Comparison of ENCODE assay signal across 11 cellular contexts in the genomic region with DNA sequence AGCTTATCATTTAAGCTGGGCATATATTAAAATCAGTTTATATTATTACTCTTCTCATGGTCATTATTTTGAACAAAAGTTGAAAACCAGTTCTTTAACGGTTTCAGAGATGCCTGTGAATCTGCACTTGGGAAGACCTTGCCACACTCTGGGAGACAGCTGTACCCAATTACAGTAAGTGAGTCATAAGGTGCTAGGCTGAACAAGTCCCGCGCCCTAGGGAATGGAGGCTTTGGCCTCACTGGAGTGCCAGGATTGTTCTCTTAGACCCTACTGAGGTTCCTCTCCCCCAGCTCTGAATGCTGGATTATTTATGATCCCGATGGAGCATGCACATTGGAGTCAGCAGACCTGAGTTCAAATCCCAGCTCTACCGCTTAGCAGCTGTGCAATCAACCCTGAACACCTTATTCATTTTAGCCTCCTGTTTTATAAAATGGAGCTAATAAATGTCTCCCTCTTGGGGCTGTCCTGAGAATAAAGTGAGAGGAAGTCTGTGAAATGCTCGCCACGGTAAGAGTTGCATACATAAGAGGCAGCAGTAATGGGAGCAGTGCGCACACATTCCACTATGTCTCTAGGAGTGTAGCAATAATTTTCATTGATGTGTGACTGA.
DNase-seq lines count a peak whose midpoint lies in the region; ATAC-seq and TF ChIP-seq lines count a peak whose summit lies in the region.
"Had no signal": no experiment of that assay in that cellular context is flagged by ENCODE, and none has a peak within 500 bp of the region (broad histone marks: within the 10 kb centered on the region; RNA-seq: fewer than 3 reads in every experiment).

No MANE protein-coding gene starts in this region.

- TF ChIP-seq CTCF in Panc1 (IDR thresholded peaks at IDR 0.05) (no peak; the same call in 1 of the 2 replicates), fibroblast of lung (conservative IDR thresholded peaks at IDR 0.05 in 1 of 2, IDR thresholded peaks at IDR 0.05 in 1 of 2; ENCODE audit: low read depth in 1 of 2, low read length in 2 of 2) (peak in 1 of 2 donors; percentile 20)

- H3K79me2 ChIP-seq in fibroblast of lung (ENCODE audit: control insufficient read depth, insufficient read depth, low read length), result no peaks in the 10 kb centered on the region

- H3K9ac ChIP-seq in fibroblast of lung (ENCODE audit: insufficient read depth, low read length), result no peak overlapping the region

- H2AFZ ChIP-seq in fibroblast of lung (ENCODE audit: low read length), result no peak overlapping the region

- DNase-seq in A172 (ENCODE audit: low spot score), result peak; percentile 72
- DNase-seq in EH (ENCODE audit: low read depth), result peak; percentile 83
- peak; percentile 30 for DNase-seq in Panc1 (ENCODE audit: low read depth, low spot score)
- DNase-seq in fibroblast of lung (ENCODE audit: low read depth in 2 of 2), result peak; percentile 30 to 48
- DNase-seq in activated T-cell treated with anti-CD3 and anti-CD28 coated beads, Interleukin-2, amount 50 U/mL, for 48 hours, result no peak
- DNase-seq in stimulated activated naive CD8-positive, alpha-beta T cell treated with anti-CD3 and anti-CD28 coated beads, Interleukin-15, Interleukin-2, amounts not matched to agents 100 U/mL and 50 U/mL, for 24 hours, result no peak
- DNase-seq in glomerular visceral epithelial cell (ENCODE audit: extremely low spot score), result no peak
- DNase-seq: activated naive CD4-positive, alpha-beta T cell treated with anti-CD3 and anti-CD28 coated beads, Interleukin-2, amount 50 U/mL, for 16 hours; NCI-H2107; WERI-Rb-1 had no signal

- intact Hi-C loops in Panc1 (cut with micrococcal nuclease; ENCODE audit: unreplicated experiment), result no loop called here

- peaks cover 6% of the 10 kb centered on the region; the same call in 1 of the 2 replicates for H3K4me1 ChIP-seq in Panc1 (ENCODE audit: control insufficient read depth, insufficient read depth, low read length)
- H3K4me1 ChIP-seq in fibroblast of lung (ENCODE audit: control insufficient read depth, extremely low read depth, insufficient read depth, low read length), result peaks cover under 1% of the 10 kb centered on the region

- H3K27ac ChIP-seq in Panc1 (ENCODE audit: low read length), result no peak overlapping the region
- H3K27ac ChIP-seq in fibroblast of lung (ENCODE audit: insufficient read depth, low read length), result no peak overlapping the region
- H3K27ac ChIP-seq: WERI-Rb-1 had no signal

- BruUV-seq in Panc1 (replicated peaks; lab: Mats Ljungman, UMichigan), result no TSS peak

- in situ Hi-C loops in Panc1 (cut with HindIII; ENCODE audit: low pct_unique_long_range_greater_than_20kb, low sequenced_read_pairs), result no loop called here

- H4K20me1 ChIP-seq in fibroblast of lung (ENCODE audit: control insufficient read depth, extremely low read depth, insufficient read depth, low read length), result no peaks in the 10 kb centered on the region

- H3K36me3 ChIP-seq in Panc1 (ENCODE audit: control insufficient read depth, insufficient read depth, low read length) (no peaks in the 10 kb centered on the region), fibroblast of lung (ENCODE audit: control insufficient read depth, insufficient read depth, low read length) (no peaks in the 10 kb centered on the region)
- H3K36me3 ChIP-seq: WERI-Rb-1 had no signal

- ATAC-seq in Panc1 (peak; percentile 64), GM18873 (IDR thresholded peaks at IDR 0.05; ENCODE audit: low FRiP score, unreplicated experiment) (no peak)
- no peak for ATAC-seq in stimulated activated naive CD8-positive, alpha-beta T cell treated with anti-CD3 and anti-CD28 coated beads, Interleukin-15, Interleukin-2, amounts not matched to agents 100 U/mL and 50 U/mL, for 24 hours

- POLR2A ChIA-PET in Panc1 (lab: Charles Lee), result no interaction called here

- H3K9me3 ChIP-seq in Panc1 (ENCODE audit: control insufficient read depth, insufficient read depth, low read depth, low read length) (no peaks in the 10 kb centered on the region), fibroblast of lung (ENCODE audit: control insufficient read depth, insufficient read depth, low read depth, low read length) (no peaks in the 10 kb centered on the region)

- H3K4me3 ChIP-seq in Panc1 (ENCODE audit: low read depth in 2 of 2, low read length in 2 of 2) (no peak overlapping the region), fibroblast of lung (replicated peaks in 1 of 4; ENCODE audit: control extremely low read depth in 1 of 4, insufficient read depth in 1 of 4, low read depth in 3 of 4, low read length in 4 of 4) (no peak overlapping the region)

- no peak overlapping the region for H3K4me2 ChIP-seq in fibroblast of lung (ENCODE audit: extremely low read depth, insufficient read depth, low read length)

- CTCF ChIA-PET in Panc1 (lab: Charles Lee), result interaction anchor here (0.6 to 1.8 kb wide), 6 partner anchors 136 to 700 kb away, joined by 3 to 9 read pairs (median 4); a partner anchor contains a TSS

- no peaks in the 10 kb centered on the region; the same call in 1 of the 2 replicates for H3K27me3 ChIP-seq in Panc1 (ENCODE audit: control insufficient read depth, insufficient read depth, low read length)
- H3K27me3 ChIP-seq in fibroblast of lung (ENCODE audit: control insufficient read depth, insufficient read depth, low read length), result peaks cover 10% of the 10 kb centered on the region

Comparison
In these comparisons a context has a peak if more than half of its experiments do, and no peak if none do; other contexts are left out.
1. DNase-seq: peak in A172 (single experiment), EH (single experiment), Panc1 (single experiment) and fibroblast of lung (2 of 2); none in activated T-cell treated with anti-CD3 and anti-CD28 coated beads, Interleukin-2, amount 50 U/mL, for 48 hours (0 of 2), stimulated activated naive CD8-positive, alpha-beta T cell treated with anti-CD3 and anti-CD28 coated beads, Interleukin-15, Interleukin-2, amounts not matched to agents 100 U/mL and 50 U/mL, for 24 hours (single experiment) and glomerular visceral epithelial cell (single experiment).